Comparison of ENCODE assay signal across 14 cellular contexts in the genomic region with DNA sequence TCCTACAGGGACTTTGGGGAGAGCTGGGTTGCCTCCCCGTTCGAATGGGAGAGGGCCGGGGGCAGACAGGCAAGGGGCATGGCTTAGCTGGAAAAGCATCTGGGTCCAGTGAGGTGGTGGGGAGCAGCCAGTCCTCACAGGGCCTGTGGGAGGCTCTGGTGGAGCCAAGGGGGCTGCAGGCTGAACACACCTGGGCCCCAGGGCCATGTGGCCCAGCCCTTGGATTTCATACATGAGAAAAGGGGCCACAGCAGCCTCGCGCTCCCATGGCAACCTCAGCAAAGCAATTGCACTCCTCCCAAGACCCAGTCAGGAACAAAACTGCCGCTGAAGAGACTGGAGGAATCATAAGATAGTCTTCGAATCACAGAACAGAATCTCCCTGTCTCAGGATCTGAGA. TPM values are rescaled to one million over a fixed set of nuclear protein-coding genes. Genes with fewer than 3 reads are reported as not detected.
DNase-seq lines count a peak whose midpoint lies in the region; ATAC-seq and TF ChIP-seq lines count a peak whose summit lies in the region.
"Had no signal": no experiment of that assay in that cellular context is flagged by ENCODE, and none has a peak within 500 bp of the region (broad histone marks: within the 10 kb centered on the region; RNA-seq: fewer than 3 reads in every experiment).

No MANE protein-coding gene starts in this region.

- no peak overlapping the region for H3K4me2 ChIP-seq in neural cell (ENCODE audit: low read length)

- H3K9me3 ChIP-seq in T-helper 17 cell (ENCODE audit: control insufficient read depth, low read length, poor library complexity, severe bottlenecking) (no peaks in the 10 kb centered on the region), neural cell (ENCODE audit: low read length) (no peaks in the 10 kb centered on the region)
- no peaks in the 10 kb centered on the region for H3K9me3 ChIP-seq in CD4-positive, alpha-beta T cell (ENCODE audit: control insufficient read depth, low read length)
- H3K9me3 ChIP-seq: SK-N-SH had no signal

- no peaks in the 10 kb centered on the region for H3F3A ChIP-seq in neural cell (ENCODE audit: insufficient read depth, low read length, poor library complexity, severe bottlenecking)

- H3K4me3 ChIP-seq in H7 (ENCODE audit: insufficient read depth, low read depth, low read length) (no peak overlapping the region), dorsolateral prefrontal cortex (peak overlapping the region in 1 of 59 donors; percentile 8), neural cell (ENCODE audit: low read length) (no peak overlapping the region)

- H2AFZ ChIP-seq in neural cell (ENCODE audit: low read depth, low read length): no peak overlapping the region

- TF ChIP-seq RAD21 in neural cell (conservative IDR thresholded peaks at IDR 0.05): no peak

- H3K36me3 Mint-ChIP-seq in T-helper 17 cell (ENCODE audit: low read depth) (no peaks in the 10 kb centered on the region), glutamatergic neuron (ENCODE audit: unreplicated experiment) (no peaks in the 10 kb centered on the region)
- H3K36me3 Mint-ChIP-seq in CD4-positive, alpha-beta T cell (ENCODE audit: low read depth): no peaks in the 10 kb centered on the region

- ATAC-seq in T-helper 17 cell (no peak), HG03280 (IDR thresholded peaks at IDR 0.05; ENCODE audit: unreplicated experiment) (no peak)
- no peak for ATAC-seq in CD4-positive, alpha-beta T cell (ENCODE audit: poor library complexity)

- no peaks in the 10 kb centered on the region for H4K20me1 ChIP-seq in neural cell (ENCODE audit: insufficient read depth)

- peaks cover 18% of the 10 kb centered on the region for H3K4me1 Mint-ChIP-seq in T-helper 17 cell
- peaks cover 27% of the 10 kb centered on the region for H3K4me1 Mint-ChIP-seq in glutamatergic neuron (ENCODE audit: low read depth, unreplicated experiment)
- H3K4me1 Mint-ChIP-seq in CD4-positive, alpha-beta T cell (ENCODE audit: low read depth): peaks cover 11% of the 10 kb centered on the region

- no peak for TF ChIP-seq EP300 in neural cell (conservative IDR thresholded peaks at IDR 0.05; ENCODE audit: poor library complexity, severe bottlenecking)

- peaks cover 6% of the 10 kb centered on the region for H3K9me3 Mint-ChIP-seq in glutamatergic neuron (ENCODE audit: unreplicated experiment)
- no peaks in the 10 kb centered on the region for H3K9me3 Mint-ChIP-seq in CD4-positive, alpha-beta T cell

- peak overlapping the region; percentile 11 for H3K9ac ChIP-seq in neural cell (ENCODE audit: low read length)
- H3K9ac ChIP-seq: SK-N-SH had no signal

- TF ChIP-seq CTCF in dorsolateral prefrontal cortex (IDR thresholded peaks at IDR 0.05 in 54 of 56, conservative IDR thresholded peaks at IDR 0.05 in 2 of 56; ENCODE audit: low read depth in 1 of 56, partially characterized antibody in 56 of 56) (no peak), neural cell (IDR thresholded peaks at IDR 0.05; ENCODE audit: poor library complexity, severe bottlenecking) (no peak), glutamatergic neuron (IDR thresholded peaks at IDR 0.05; ENCODE audit: partially characterized antibody, unreplicated experiment) (no peak)
- TF ChIP-seq CTCF in CD4-positive, alpha-beta T cell (IDR thresholded peaks at IDR 0.05): no peak

- H3K27ac Mint-ChIP-seq in T-helper 17 cell (peak overlapping the region; percentile 19), glutamatergic neuron (ENCODE audit: unreplicated experiment) (no peak overlapping the region)
- H3K27ac Mint-ChIP-seq in CD4-positive, alpha-beta T cell: no peak overlapping the region

- H3K36me3 ChIP-seq in H7 (replicated peaks; ENCODE audit: control insufficient read depth, insufficient read depth, low read length): peaks cover 1% of the 10 kb centered on the region
- H3K36me3 ChIP-seq in neural cell (ENCODE audit: insufficient read depth, low read length): no peaks in the 10 kb centered on the region

- H3K27me3 ChIP-seq in H7 (ENCODE audit: control insufficient read depth, insufficient read depth, low read length) (no peaks in the 10 kb centered on the region), dorsolateral prefrontal cortex (no peaks in the 10 kb centered on the region), neural cell (ENCODE audit: insufficient read depth, low read depth, low read length) (no peaks in the 10 kb centered on the region)
- H3K27me3 ChIP-seq in CD4-positive, alpha-beta T cell (ENCODE audit: control insufficient read depth, insufficient read depth, low read length): no peaks in the 10 kb centered on the region

- POLR2A ChIA-PET in CD4-positive, alpha-beta T cell (lab: Charles Lee): no interaction called here

- DNase-seq in H7 (peak; percentile 71), T-helper 17 cell (no peak), dorsolateral prefrontal cortex (no peak), glutamatergic neuron (no peak), OCI-M2 (lab: John Stamatoyannopoulos, UW; ENCODE audit: unreplicated experiment) (no peak)
- no peak for DNase-seq in CD4-positive, alpha-beta T cell
- DNase-seq: DND-41, Kasumi-1, NCI-H1105 treated with DMSO at 0.1 percent for 48 hours, NCI-H187, NCI-H774, SK-N-SH had no signal

- peaks cover 62% of the 10 kb centered on the region for H3K79me2 ChIP-seq in neural cell (replicated peaks; ENCODE audit: insufficient read depth, low read length)

- intact Hi-C loops in dorsolateral prefrontal cortex (cut with DNase I): no loop called here
- intact Hi-C loops in CD4-positive, alpha-beta T cell (cut with DNase I, micrococcal nuclease): no loop called here

- H3K27me3 Mint-ChIP-seq in T-helper 17 cell (no peaks in the 10 kb centered on the region), glutamatergic neuron (ENCODE audit: unreplicated experiment) (peaks cover 17% of the 10 kb centered on the region)
- H3K27me3 Mint-ChIP-seq in CD4-positive, alpha-beta T cell: no peaks in the 10 kb centered on the region

- CTCF ChIA-PET in CD4-positive, alpha-beta T cell (lab: Charles Lee): no interaction called here

- H3K27ac ChIP-seq in dorsolateral prefrontal cortex (peak overlapping the region in 44 of 59 donors; percentile 4 to 81 (median 58)), neural cell (ENCODE audit: low read length) (peak overlapping the region; percentile 38)
- H3K27ac ChIP-seq in CD4-positive, alpha-beta T cell (ENCODE audit: low read depth, low read length): no peak overlapping the region

- H3K4me3 Mint-ChIP-seq in T-helper 17 cell (no peak overlapping the region), glutamatergic neuron (ENCODE audit: unreplicated experiment) (no peak overlapping the region)
- no peak overlapping the region for H3K4me3 Mint-ChIP-seq in CD4-positive, alpha-beta T cell

- no peaks in the 10 kb centered on the region for H3K9me2 ChIP-seq in neural cell (ENCODE audit: insufficient read depth, low read length)
- H3K9me2 ChIP-seq: SK-N-SH had no signal

TF ChIP-seq in neural cell, 6 proteins besides CTCF, POLR2A, EP300 and RAD21:
- no peak for TF ChIP-seq TAF1 (IDR thresholded peaks at IDR 0.05; ENCODE audit: low read depth)
- no peak for TF ChIP-seq POLR2AphosphoS5 (IDR thresholded peaks at IDR 0.05)
- no peak for TF ChIP-seq EZH2 (IDR thresholded peaks at IDR 0.05; ENCODE audit: borderline replicate concordance, insufficient read depth, low read length, poor library complexity, severe bottlenecking)
- no peak for TF ChIP-seq MXI1 (conservative IDR thresholded peaks at IDR 0.05; ENCODE audit: poor library complexity, severe bottlenecking)
- TF ChIP-seq SMC3 (conservative IDR thresholded peaks at IDR 0.05; ENCODE audit: poor library complexity): no peak
TF ChIP-seq in neural cell: peak in this region for 0.

RNA-seq across cellular contexts. Expression of gene LRP8, which starts 24.7 kb away (rescaled TPM):
- total RNA-seq in H7 (2014; rRNA removed; shearing (Covaris generic)): 144 and 157 TPM in 2 replicates
- total RNA-seq in T-helper 17 cell (10 to 100 TPM; 15.1 to 18.6 TPM), dorsolateral prefrontal cortex (10 to 100 TPM; 20.5 to 77.6 (median 37.9) TPM), glutamatergic neuron (ENCODE audit: unreplicated experiment) (57.9 TPM)
- polyA plus RNA-seq in neural cell: 65.8 TPM in 2 replicates
- polyA minus RNA-seq in neural cell: 97.9 and 112 TPM in 2 replicates
- 10 to 100 TPM in 1 of 2 experiments, 1 to 10 TPM in 1; 8.1 to 11.5 TPM for total RNA-seq in CD4-positive, alpha-beta T cell
